ENCODE assay signal across 8 cellular contexts in genomic region chr19:13843104-13843921, GRCh38. TPM values are rescaled to one million over a fixed set of nuclear protein-coding genes. Genes with fewer than 3 reads are reported as not detected.
DNase-seq lines count a peak whose midpoint lies in the region; ATAC-seq, FAIRE-seq and TF ChIP-seq lines count a peak whose summit lies in the region.

No MANE protein-coding gene starts in this region.

- H3K4me3 Mint-ChIP-seq in Calu3 (ENCODE audit: low read depth, unreplicated experiment) (peak overlapping the region; percentile 86), brain (peak overlapping the region; percentile 85 to 92 (median 89))

- H3K4me3 ChIP-seq in kidney (ENCODE audit: low read length in 2 of 2), result peak overlapping the region; percentile 68 to 79
- peak overlapping the region; percentile 80 to 83 for H3K4me3 ChIP-seq in stomach smooth muscle (ENCODE audit: low read length in 2 of 2)

- H3K27ac Mint-ChIP-seq in Calu3 (ENCODE audit: unreplicated experiment) (peak overlapping the region; percentile 98), brain (peak overlapping the region; percentile 90 to 99 (median 93))

- FAIRE-seq in kidney (lab: Jason Lieb, UNC), result no peak

- H3K4me1 Mint-ChIP-seq in Calu3 (ENCODE audit: low read depth, unreplicated experiment), result peaks cover 21% of the 10 kb centered on the region
- H3K4me1 Mint-ChIP-seq in brain, result peaks cover 63% of the 10 kb centered on the region

- H3K27me3 Mint-ChIP-seq in Calu3 (ENCODE audit: unreplicated experiment), result no peaks in the 10 kb centered on the region
- H3K27me3 Mint-ChIP-seq in brain, result peaks cover 3% of the 10 kb centered on the region

- intact Hi-C loops in Calu3 (cut with micrococcal nuclease; ENCODE audit: unreplicated experiment) (no loop called here), kidney (cut with DNase I) (no loop called here)

- CTCF ChIA-PET in Calu3 (lab: Charles Lee), result interaction anchor here (1.5 kb wide), 1 partner anchor 19 kb away, joined by 4 read pairs; no protein-coding TSS in a partner anchor

- DNase-seq in Calu3 (peak; percentile 80), M059J (ENCODE audit: low read depth) (peak; percentile 97), kidney (peak; percentile 94), SIG-M5 (lab: John Stamatoyannopoulos, UW) (no peak), omental fat pad (ENCODE audit: low spot score) (no peak)

- TF ChIP-seq CTCF in Calu3 (IDR thresholded peaks at IDR 0.05; ENCODE audit: unreplicated experiment) (no peak), brain (conservative IDR thresholded peaks at IDR 0.05) (no peak), kidney (IDR thresholded peaks at IDR 0.05; ENCODE audit: borderline replicate concordance, extremely low read depth, insufficient read depth) (no peak), omental fat pad (IDR thresholded peaks at IDR 0.05) (no peak)

- peaks cover 91% of the 10 kb centered on the region for H3K36me3 Mint-ChIP-seq in Calu3 (ENCODE audit: insufficient read depth, unreplicated experiment)
- no peaks in the 10 kb centered on the region for H3K36me3 Mint-ChIP-seq in brain

- H3K4me1 ChIP-seq in kidney (ENCODE audit: control insufficient read depth in 1 of 2, insufficient read depth in 1 of 2, low read depth in 1 of 2, low read length in 2 of 2), result peaks cover 9 to 38% of the 10 kb centered on the region in 2 donors
- peaks cover 76% of the 10 kb centered on the region for H3K4me1 ChIP-seq in stomach smooth muscle (ENCODE audit: control insufficient read depth, insufficient read depth, low read length)

- H3K9me3 ChIP-seq in kidney (ENCODE audit: control insufficient read depth in 1 of 2, low read length in 2 of 2) (no peaks in the 10 kb centered on the region), stomach smooth muscle (ENCODE audit: control insufficient read depth in 2 of 2, low read length in 2 of 2) (no peaks in the 10 kb centered on the region)

- H3K9me3 Mint-ChIP-seq in Calu3 (ENCODE audit: low read depth, unreplicated experiment), result no peaks in the 10 kb centered on the region
- peaks cover 0 to 6% (median 0%) of the 10 kb centered on the region in 5 experiments for H3K9me3 Mint-ChIP-seq in brain

- H3K9ac ChIP-seq in kidney (ENCODE audit: low read length in 2 of 2) (peak overlapping the region; percentile 79 to 96), stomach smooth muscle (ENCODE audit: low read length in 2 of 2) (peak overlapping the region; percentile 98)

- H3K36me3 ChIP-seq in kidney (ENCODE audit: control insufficient read depth in 1 of 2, insufficient read depth in 2 of 2, low read length in 2 of 2) (no peaks in the 10 kb centered on the region), stomach smooth muscle (ENCODE audit: control insufficient read depth in 2 of 2, insufficient read depth in 2 of 2, low read length in 2 of 2) (no peaks in the 10 kb centered on the region)

- H3K27ac ChIP-seq in kidney (ENCODE audit: low read depth in 2 of 2, low read length in 2 of 2), result peak overlapping the region; percentile 96 to 99
- H3K27ac ChIP-seq in stomach smooth muscle (ENCODE audit: low read length), result peak overlapping the region; percentile 100

- no peaks in the 10 kb centered on the region for H3K27me3 ChIP-seq in stomach smooth muscle (ENCODE audit: control insufficient read depth in 1 of 2, insufficient read depth in 2 of 2, low read length in 2 of 2)

- BruUV-seq in Calu3 (replicated peaks; lab: Mats Ljungman, UMichigan), result no TSS peak

- ATAC-seq in GM19455 (IDR thresholded peaks at IDR 0.05; ENCODE audit: unreplicated experiment) (no peak), omental fat pad (ENCODE audit: low FRiP score) (no peak)

RNA-seq across cellular contexts. Expression of gene NANOS3, which starts 33.6 kb away (rescaled TPM):
- 1.2 TPM in 1 of 2 replicates, not detected in the other for total RNA-seq in Calu3 (2022)
- total RNA-seq in M059J (2014; rRNA removed; shearing (Covaris generic)), result not detected in 2 replicates
- 14.6 TPM for polyA plus RNA-seq in brain (ENCODE audit: insufficient read depth, low read depth, low replicate concordance)
- 0.35 TPM for total RNA-seq in kidney
- not detected for polyA plus RNA-seq in kidney (ENCODE audit: insufficient read depth, low read depth, low replicate concordance)
- not detected for total RNA-seq in omental fat pad

RNA-seq across cellular contexts. Expression of gene ZSWIM4, which starts 48.1 kb away (rescaled TPM):
- total RNA-seq in Calu3 (2022) (10.7 and 11.5 TPM in 2 replicates), kidney (13.7 TPM), omental fat pad (1 to 10 TPM; 3.8 to 5.2 (median 4.6) TPM)
- total RNA-seq in M059J (2014; rRNA removed; shearing (Covaris generic)), result 3.6 and 12.2 TPM in 2 replicates
- polyA plus RNA-seq in brain (ENCODE audit: insufficient read depth, low read depth, low replicate concordance) (19.4 TPM), kidney (ENCODE audit: insufficient read depth, low read depth, low replicate concordance) (1.4 TPM)

Comparison
In these comparisons a context has a peak if more than half of its experiments do, and no peak if none do; other contexts are left out.
1. DNase-seq: peak in Calu3 (single experiment), M059J (single experiment) and kidney (single experiment); none in SIG-M5 (single experiment) and omental fat pad (single experiment).